Comparison of ENCODE assay signal across 9 cellular contexts in the genomic region with DNA sequence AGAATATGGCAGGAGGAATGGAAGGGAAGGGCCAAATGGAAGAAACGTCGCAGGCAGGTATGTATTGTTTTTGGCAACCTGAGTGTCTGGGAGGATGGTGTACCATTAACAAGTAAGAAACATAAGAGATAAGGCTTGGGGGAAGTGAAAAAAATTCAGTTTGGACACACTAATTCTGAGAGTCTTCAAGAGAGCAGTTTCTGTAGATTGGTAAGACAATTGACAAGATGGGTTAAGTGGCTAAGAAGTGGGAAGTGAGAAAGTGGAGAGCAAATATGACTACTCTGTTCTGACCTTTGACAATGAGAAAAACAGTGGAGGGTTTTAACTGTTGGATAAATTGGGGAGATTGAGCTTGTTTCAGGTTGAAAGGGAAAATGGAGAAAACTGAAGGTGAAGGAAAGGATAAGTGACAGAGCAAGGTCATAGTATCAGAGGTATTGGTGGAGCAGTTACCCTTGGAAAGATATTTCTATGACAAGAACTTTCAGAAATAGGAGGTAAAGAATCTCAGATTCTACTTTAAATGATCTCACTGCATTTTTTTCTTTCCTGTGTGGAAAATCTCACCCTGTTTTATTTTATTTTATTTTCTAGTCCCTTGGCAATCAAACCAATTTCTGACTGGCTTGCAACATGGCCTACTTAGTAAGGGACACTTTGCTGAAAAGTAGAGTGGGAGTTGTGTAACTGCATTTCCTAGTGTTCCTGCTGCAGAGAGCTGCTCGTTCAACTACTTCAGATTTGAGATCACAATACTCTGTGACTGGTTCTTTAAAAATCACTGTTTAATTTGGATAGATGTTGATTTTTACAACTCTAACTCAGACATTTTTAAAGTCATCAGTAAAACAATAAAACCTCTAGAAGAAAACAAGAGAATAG. TPM values are rescaled to one million over a fixed set of nuclear protein-coding genes. Genes with fewer than 3 reads are reported as not detected.
A peak's percentile ranks its signal among the peaks of the same experiment; 100 is the strongest.
DNase-seq lines count a peak whose midpoint lies in the region; ATAC-seq and TF ChIP-seq lines count a peak whose summit lies in the region.
"Had no signal": no experiment of that assay in that cellular context is flagged by ENCODE, and none has a peak within 500 bp of the region (broad histone marks: within the 10 kb centered on the region; RNA-seq: fewer than 3 reads in every experiment).

No MANE protein-coding gene starts in this region.

- peak; percentile 80 for ATAC-seq in activated CD8-positive, alpha-beta memory T cell treated with anti-CD3 and anti-CD28 coated beads, Interleukin-2, amount 10 ng/mL, durations not matched to agents 7 days and 5 days
- ATAC-seq in HG02870 (IDR thresholded peaks at IDR 0.05; ENCODE audit: unreplicated experiment) (peak; percentile 98), gastrocnemius medialis (no peak)
- ATAC-seq: T-cell had no signal

- H3K27me3 Mint-ChIP-seq in activated CD8-positive, alpha-beta memory T cell treated with anti-CD3 and anti-CD28 coated beads, Interleukin-2, amount 10 ng/mL, durations not matched to agents 7 days and 5 days: no peaks in the 10 kb centered on the region
- peaks cover 4% of the 10 kb centered on the region for H3K27me3 Mint-ChIP-seq in stimulated activated naive CD8-positive, alpha-beta T cell treated with anti-CD3 and anti-CD28 coated beads, Interleukin-15, Interleukin-2, amounts not matched to agents 100 ng/mL and 50 ng/mL, for 24 hours
- peaks cover 0 to 4% (median 2%) of the 10 kb centered on the region in 3 donors for H3K27me3 Mint-ChIP-seq in immature natural killer cell (ENCODE audit: low read depth in 3 of 3)
- H3K27me3 Mint-ChIP-seq: T-cell had no signal

- peaks cover 6% of the 10 kb centered on the region; the same call in 1 of the 2 replicates for H3K27me3 ChIP-seq in OCI-LY3 (ENCODE audit: low read depth, low read length)
- H3K27me3 ChIP-seq in gastrocnemius medialis: no peaks in the 10 kb centered on the region

- H3K4me3 Mint-ChIP-seq in activated CD8-positive, alpha-beta memory T cell treated with anti-CD3 and anti-CD28 coated beads, Interleukin-2, amount 10 ng/mL, durations not matched to agents 7 days and 5 days: peak overlapping the region; percentile 9
- peak overlapping the region; percentile 15 for H3K4me3 Mint-ChIP-seq in stimulated activated naive CD8-positive, alpha-beta T cell treated with anti-CD3 and anti-CD28 coated beads, Interleukin-15, Interleukin-2, amounts not matched to agents 100 ng/mL and 50 ng/mL, for 24 hours
- no peak overlapping the region for H3K4me3 Mint-ChIP-seq in immature natural killer cell
- H3K4me3 Mint-ChIP-seq: T-cell had no signal

- in situ Hi-C loops in gastrocnemius medialis (cut with MboI; ENCODE audit: low sequenced_read_pairs in 4 of 4): no loop called here

- DNase-seq in activated CD8-positive, alpha-beta memory T cell treated with anti-CD3 and anti-CD28 coated beads, Interleukin-2, amount 10 ng/mL, durations not matched to agents 7 days and 5 days: peak; percentile 37
- no peak for DNase-seq in activated CD8-positive, alpha-beta memory T cell treated with anti-CD3 and anti-CD28 coated beads, Interleukin-2, amount 50 U/mL, for 4 hours
- DNase-seq in posterior cingulate gyrus (no peak), immature natural killer cell (no peak), gastrocnemius medialis (no peak)
- DNase-seq: T-cell had no signal

- peak overlapping the region; percentile 78 for H3K4me2 ChIP-seq in OCI-LY3 (ENCODE audit: low read length)

- no peaks in the 10 kb centered on the region for H3K9me3 ChIP-seq in OCI-LY3 (ENCODE audit: insufficient read depth, low read length)
- H3K9me3 ChIP-seq in gastrocnemius medialis: no peaks in the 10 kb centered on the region

- H3K79me2 ChIP-seq in OCI-LY3 (ENCODE audit: low read length): no peaks in the 10 kb centered on the region

- H3K4me1 Mint-ChIP-seq in activated CD8-positive, alpha-beta memory T cell treated with anti-CD3 and anti-CD28 coated beads, Interleukin-2, amount 10 ng/mL, durations not matched to agents 7 days and 5 days: peaks cover 18% of the 10 kb centered on the region
- peaks cover 19% of the 10 kb centered on the region for H3K4me1 Mint-ChIP-seq in stimulated activated naive CD8-positive, alpha-beta T cell treated with anti-CD3 and anti-CD28 coated beads, Interleukin-15, Interleukin-2, amounts not matched to agents 100 ng/mL and 50 ng/mL, for 24 hours (ENCODE audit: low read depth)
- no peaks in the 10 kb centered on the region for H3K4me1 Mint-ChIP-seq in immature natural killer cell

- intact Hi-C loops in posterior cingulate gyrus (cut with DNase I) (no loop called here), gastrocnemius medialis (cut with DNase I; ENCODE audit: low total_unique reads) (no loop called here)

- H3K27ac ChIP-seq in OCI-LY3 (ENCODE audit: low read length): peak overlapping the region; percentile 53
- H3K27ac ChIP-seq in gastrocnemius medialis: no peak overlapping the region

- H3K36me3 Mint-ChIP-seq in activated CD8-positive, alpha-beta memory T cell treated with anti-CD3 and anti-CD28 coated beads, Interleukin-2, amount 10 ng/mL, durations not matched to agents 7 days and 5 days: peaks cover 4% of the 10 kb centered on the region
- no peaks in the 10 kb centered on the region for H3K36me3 Mint-ChIP-seq in stimulated activated naive CD8-positive, alpha-beta T cell treated with anti-CD3 and anti-CD28 coated beads, Interleukin-15, Interleukin-2, amounts not matched to agents 100 ng/mL and 50 ng/mL, for 24 hours (ENCODE audit: low read depth)
- peaks cover 0 to 3% (median 0%) of the 10 kb centered on the region in 3 donors for H3K36me3 Mint-ChIP-seq in immature natural killer cell
- H3K36me3 Mint-ChIP-seq: T-cell had no signal

- TF ChIP-seq CTCF in OCI-LY3 (IDR thresholded peaks at IDR 0.05; ENCODE audit: low read depth, low read length) (no peak), gastrocnemius medialis (IDR thresholded peaks at IDR 0.05 in 4 of 5, conservative IDR thresholded peaks at IDR 0.05 in 1 of 5) (no peak)

- no peaks in the 10 kb centered on the region for H4K20me1 ChIP-seq in OCI-LY3 (ENCODE audit: insufficient read depth, low read length)

- no peak overlapping the region for H2AFZ ChIP-seq in OCI-LY3 (ENCODE audit: low read depth, low read length)

- H3K4me3 ChIP-seq in OCI-LY3 (ENCODE audit: low read length) (peak overlapping the region; percentile 51), gastrocnemius medialis (no peak overlapping the region)

- no peak overlapping the region for H3K9ac ChIP-seq in OCI-LY3 (ENCODE audit: low read length)

- peaks cover 28% of the 10 kb centered on the region for H3K4me1 ChIP-seq in OCI-LY3 (ENCODE audit: low read length)
- no peaks in the 10 kb centered on the region for H3K4me1 ChIP-seq in gastrocnemius medialis

- CTCF ChIA-PET in activated CD8-positive, alpha-beta memory T cell treated with anti-CD3 and anti-CD28 coated beads, Interleukin-2, amount 10 ng/mL, durations not matched to agents 7 days and 5 days (lab: Charles Lee): interaction anchor here (1.4 kb wide), 1 partner anchor 13 kb away, joined by 3 read pairs; no protein-coding TSS in a partner anchor

- TF ChIP-seq POLR2A in gastrocnemius medialis (IDR thresholded peaks at IDR 0.05): no peak

- peak overlapping the region; percentile 83 for H3K27ac Mint-ChIP-seq in activated CD8-positive, alpha-beta memory T cell treated with anti-CD3 and anti-CD28 coated beads, Interleukin-2, amount 10 ng/mL, durations not matched to agents 7 days and 5 days
- H3K27ac Mint-ChIP-seq in stimulated activated naive CD8-positive, alpha-beta T cell treated with anti-CD3 and anti-CD28 coated beads, Interleukin-15, Interleukin-2, amounts not matched to agents 100 ng/mL and 50 ng/mL, for 24 hours: peak overlapping the region; percentile 90
- H3K27ac Mint-ChIP-seq in immature natural killer cell: no peak overlapping the region
- H3K27ac Mint-ChIP-seq: T-cell had no signal

- no peaks in the 10 kb centered on the region for H3K9me3 Mint-ChIP-seq in activated CD8-positive, alpha-beta memory T cell treated with anti-CD3 and anti-CD28 coated beads, Interleukin-2, amount 10 ng/mL, durations not matched to agents 7 days and 5 days (ENCODE audit: low read depth)
- no peaks in the 10 kb centered on the region for H3K9me3 Mint-ChIP-seq in stimulated activated naive CD8-positive, alpha-beta T cell treated with anti-CD3 and anti-CD28 coated beads, Interleukin-15, Interleukin-2, amounts not matched to agents 100 ng/mL and 50 ng/mL, for 24 hours
- no peaks in the 10 kb centered on the region for H3K9me3 Mint-ChIP-seq in immature natural killer cell
- H3K9me3 Mint-ChIP-seq: T-cell had no signal

- no peaks in the 10 kb centered on the region for H3K36me3 ChIP-seq in OCI-LY3 (replicated peaks; ENCODE audit: low read depth, low read length)
- H3K36me3 ChIP-seq in gastrocnemius medialis: no peaks in the 10 kb centered on the region

RNA-seq across cellular contexts. Expression of gene GABPB1, which starts 23.1 kb away (rescaled TPM):
- total RNA-seq in activated CD8-positive, alpha-beta memory T cell treated with anti-CD3 and anti-CD28 coated beads, Interleukin-2, amount 10 ng/mL, durations not matched to agents 7 days and 5 days: 10 to 100 TPM; 31.1 to 46.8 TPM
- polyA plus RNA-seq in immature natural killer cell: 10 to 100 TPM; 31.0 to 61.9 (median 33.1) TPM
- 10 to 100 TPM in 1 of 4 donors, 1 to 10 TPM in 3; 7.4 to 11.5 (median 8.7) TPM for total RNA-seq in gastrocnemius medialis

RNA-seq across cellular contexts. Expression of gene USP8, which starts 46.1 kb away (rescaled TPM):
- 10 to 100 TPM; 54.1 to 58.2 TPM for total RNA-seq in activated CD8-positive, alpha-beta memory T cell treated with anti-CD3 and anti-CD28 coated beads, Interleukin-2, amount 10 ng/mL, durations not matched to agents 7 days and 5 days
- 10 to 100 TPM; 18.0 to 52.8 (median 26.8) TPM for polyA plus RNA-seq in immature natural killer cell
- 10 to 100 TPM; 30.8 to 49.3 (median 46.8) TPM for total RNA-seq in gastrocnemius medialis

Comparison
In these comparisons a context has a peak if more than half of its experiments do, and no peak if none do; other contexts are left out.
1. ATAC-seq: peak in activated CD8-positive, alpha-beta memory T cell treated with anti-CD3 and anti-CD28 coated beads, Interleukin-2, amount 10 ng/mL, durations not matched to agents 7 days and 5 days (single experiment) and HG02870 (single experiment); none in gastrocnemius medialis (0 of 2).
2. H3K27ac Mint-ChIP-seq: peak in activated CD8-positive, alpha-beta memory T cell treated with anti-CD3 and anti-CD28 coated beads, Interleukin-2, amount 10 ng/mL, durations not matched to agents 7 days and 5 days (single experiment) and stimulated activated naive CD8-positive, alpha-beta T cell treated with anti-CD3 and anti-CD28 coated beads, Interleukin-15, Interleukin-2, amounts not matched to agents 100 ng/mL and 50 ng/mL, for 24 hours (single experiment); none in immature natural killer cell (0 of 6).
3. H3K4me3 Mint-ChIP-seq: peak in activated CD8-positive, alpha-beta memory T cell treated with anti-CD3 and anti-CD28 coated beads, Interleukin-2, amount 10 ng/mL, durations not matched to agents 7 days and 5 days (single experiment) and stimulated activated naive CD8-positive, alpha-beta T cell treated with anti-CD3 and anti-CD28 coated beads, Interleukin-15, Interleukin-2, amounts not matched to agents 100 ng/mL and 50 ng/mL, for 24 hours (single experiment); none in immature natural killer cell (0 of 5).